In genomic region chr6:157909282-157909664, GRCh38 we compare ENCODE assay signal across 23 cellular contexts.
DNase-seq lines count a peak whose midpoint lies in the region; ATAC-seq and TF ChIP-seq lines count a peak whose summit lies in the region.
"Had no signal": no experiment of that assay in that cellular context is flagged by ENCODE, and none has a peak within 500 bp of the region (broad histone marks: within the 10 kb centered on the region; RNA-seq: fewer than 3 reads in every experiment).

No MANE protein-coding gene starts in this region.

- in situ Hi-C loops in GM13977 (cut with MboI; ENCODE audit: low pct_unique_long_range_greater_than_20kb, low sequenced_read_pairs, unreplicated experiment): no loop called here

- POLR2A ChIA-PET in CD4-positive, alpha-beta memory T cell (lab: Charles Lee; ENCODE audit: partially characterized antibody): no interaction called here

- peak; percentile 38 for DNase-seq in GM13977 (ENCODE audit: low spot score)
- no peak for DNase-seq in naive B cell
- DNase-seq in stimulated activated naive CD4-positive, alpha-beta T cell treated with Interleukin-2 at 50 U/mL for 16 hours (lab: John Stamatoyannopoulos, UW): no peak
- DNase-seq in CD4-positive, alpha-beta memory T cell: no peak
- no peak for DNase-seq in upper lobe of right lung
- DNase-seq: activated CD4-positive, alpha-beta memory T cell treated with anti-CD3 and anti-CD28 coated beads, Interleukin-2, amount 10 ng/mL, durations not matched to agents 7 days and 5 days; activated T-cell treated with anti-CD3 and anti-CD28 coated beads, Interleukin-2, amount 50 U/mL, for 72 hours; cortex of kidney; EL; HFFc6; islet precursor cell; mesendoderm; NCI-H2081; NCI-H510A; stimulated activated CD4-positive, alpha-beta T cell treated with anti-CD3 and anti-CD28 coated beads, Interleukin-4, amount 100 ng/mL, for 1 hour had no signal

- H3K27me3 Mint-ChIP-seq in naive B cell: no peaks in the 10 kb centered on the region
- no peaks in the 10 kb centered on the region for H3K27me3 Mint-ChIP-seq in CD4-positive, alpha-beta memory T cell
- H3K27me3 Mint-ChIP-seq: activated CD4-positive, alpha-beta memory T cell treated with anti-CD3 and anti-CD28 coated beads, Interleukin-2, amount 10 ng/mL, durations not matched to agents 7 days and 5 days; activated naive CD8-positive, alpha-beta T cell had no signal

- peak overlapping the region in 4 of 8 donors; percentile 11 to 79 (median 18) for H3K4me3 Mint-ChIP-seq in naive B cell
- H3K4me3 Mint-ChIP-seq in CD4-positive, alpha-beta memory T cell: no peak overlapping the region
- H3K4me3 Mint-ChIP-seq: activated CD4-positive, alpha-beta memory T cell treated with anti-CD3 and anti-CD28 coated beads, Interleukin-2, amount 10 ng/mL, durations not matched to agents 7 days and 5 days; activated naive CD8-positive, alpha-beta T cell; activated T-cell treated with anti-CD3 and anti-CD28 coated beads, Interleukin-2, amount 50 U/mL, for 72 hours; brain; HFFc6 had no signal

- no peaks in the 10 kb centered on the region for H3K27me3 ChIP-seq in CD4-positive, alpha-beta memory T cell (ENCODE audit: insufficient read depth, low read length)
- H3K27me3 ChIP-seq in upper lobe of right lung: no peaks in the 10 kb centered on the region

- intact Hi-C loops in CD4-positive, alpha-beta memory T cell (cut with micrococcal nuclease): no loop called here
- intact Hi-C loops in upper lobe of right lung (cut with DNase I): no loop called here

- no peaks in the 10 kb centered on the region for H3K4me1 ChIP-seq in CD4-positive, alpha-beta memory T cell (ENCODE audit: insufficient read depth, low read length)
- no peaks in the 10 kb centered on the region for H3K4me1 ChIP-seq in upper lobe of right lung

- H3K27ac Mint-ChIP-seq in naive B cell: peak overlapping the region in 5 of 6 donors; percentile 54 to 91 (median 79)
- H3K27ac Mint-ChIP-seq in CD4-positive, alpha-beta memory T cell: peak overlapping the region in 2 of 7 donors; percentile 41 to 63
- H3K27ac Mint-ChIP-seq: activated CD4-positive, alpha-beta memory T cell treated with anti-CD3 and anti-CD28 coated beads, Interleukin-2, amount 10 ng/mL, durations not matched to agents 7 days and 5 days; activated T-cell treated with anti-CD3 and anti-CD28 coated beads, Interleukin-2, amount 50 U/mL, for 72 hours; brain; HFFc6 had no signal

- H3K9me3 Mint-ChIP-seq in naive B cell: peaks cover 0 to 4% (median 0%) of the 10 kb centered on the region in 7 donors
- no peaks in the 10 kb centered on the region for H3K9me3 Mint-ChIP-seq in CD4-positive, alpha-beta memory T cell
- H3K9me3 Mint-ChIP-seq: activated CD4-positive, alpha-beta memory T cell treated with anti-CD3 and anti-CD28 coated beads, Interleukin-2, amount 10 ng/mL, durations not matched to agents 7 days and 5 days; activated T-cell treated with anti-CD3 and anti-CD28 coated beads, Interleukin-2, amount 50 U/mL, for 72 hours; HFFc6 had no signal

- H3K9me3 ChIP-seq in CD4-positive, alpha-beta memory T cell (ENCODE audit: control insufficient read depth in 1 of 2, low read length in 2 of 2): no peaks in the 10 kb centered on the region
- H3K9me3 ChIP-seq in upper lobe of right lung: no peaks in the 10 kb centered on the region

- H3K27ac ChIP-seq in CD4-positive, alpha-beta memory T cell (ENCODE audit: low read depth, low read length): no peak overlapping the region
- H3K27ac ChIP-seq in upper lobe of right lung: no peak overlapping the region
- H3K27ac ChIP-seq: skin epidermis had no signal

- H3K4me1 Mint-ChIP-seq in naive B cell: peaks cover 23 to 34% (median 24%) of the 10 kb centered on the region in 3 donors
- H3K4me1 Mint-ChIP-seq in CD4-positive, alpha-beta memory T cell: peaks cover 0 to 4% (median 0%) of the 10 kb centered on the region in 4 donors
- H3K4me1 Mint-ChIP-seq: activated CD4-positive, alpha-beta memory T cell treated with anti-CD3 and anti-CD28 coated beads, Interleukin-2, amount 10 ng/mL, durations not matched to agents 7 days and 5 days had no signal

- no peak overlapping the region for H3K4me3 ChIP-seq in CD4-positive, alpha-beta memory T cell (ENCODE audit: low read length in 2 of 2)
- no peak overlapping the region for H3K4me3 ChIP-seq in upper lobe of right lung
- H3K4me3 ChIP-seq: K562, skin epidermis had no signal

- TF ChIP-seq CTCF in GM13977 (IDR thresholded peaks at IDR 0.05; ENCODE audit: extremely low read depth, insufficient read depth, missing control alignments): no peak
- TF ChIP-seq CTCF in upper lobe of right lung (IDR thresholded peaks at IDR 0.05): no peak

- peak; percentile 56 for ATAC-seq in GM21423 (IDR thresholded peaks at IDR 0.05; ENCODE audit: unreplicated experiment)
- ATAC-seq in HG03175 (IDR thresholded peaks at IDR 0.05; ENCODE audit: unreplicated experiment): peak; percentile 53
- ATAC-seq in naive B cell (ENCODE audit: low read depth in 2 of 2): peak; percentile 69 to 82
- no peak for ATAC-seq in HG02678 (IDR thresholded peaks at IDR 0.05; ENCODE audit: unreplicated experiment)
- ATAC-seq in upper lobe of right lung: no peak
- ATAC-seq: K562, Right ventricle myocardium inferior had no signal

- H3K36me3 ChIP-seq in CD4-positive, alpha-beta memory T cell (ENCODE audit: insufficient read depth, low read length): peaks cover 26% of the 10 kb centered on the region
- H3K36me3 ChIP-seq in upper lobe of right lung: peaks cover 25% of the 10 kb centered on the region

- CTCF ChIA-PET in CD4-positive, alpha-beta memory T cell (lab: Charles Lee; ENCODE audit: partially characterized antibody): interaction anchor here (1.1 to 1.4 kb wide), 2 partner anchors 153 to 163 kb away, joined by 3 to 4 read pairs; no protein-coding TSS in a partner anchor

- peaks cover 25 to 44% of the 10 kb centered on the region in 2 donors for H3K36me3 Mint-ChIP-seq in naive B cell
- peaks cover 62 to 66% of the 10 kb centered on the region in 2 donors for H3K36me3 Mint-ChIP-seq in CD4-positive, alpha-beta memory T cell

Comparison
In these comparisons a context has a peak if more than half of its experiments do, and no peak if none do; other contexts are left out.
1. ATAC-seq: peak in GM21423 (single experiment), HG03175 (single experiment) and naive B cell (2 of 2); none in HG02678 (single experiment) and upper lobe of right lung (single experiment).